ENCODE assay signal across 12 cellular contexts in the genomic region with DNA sequence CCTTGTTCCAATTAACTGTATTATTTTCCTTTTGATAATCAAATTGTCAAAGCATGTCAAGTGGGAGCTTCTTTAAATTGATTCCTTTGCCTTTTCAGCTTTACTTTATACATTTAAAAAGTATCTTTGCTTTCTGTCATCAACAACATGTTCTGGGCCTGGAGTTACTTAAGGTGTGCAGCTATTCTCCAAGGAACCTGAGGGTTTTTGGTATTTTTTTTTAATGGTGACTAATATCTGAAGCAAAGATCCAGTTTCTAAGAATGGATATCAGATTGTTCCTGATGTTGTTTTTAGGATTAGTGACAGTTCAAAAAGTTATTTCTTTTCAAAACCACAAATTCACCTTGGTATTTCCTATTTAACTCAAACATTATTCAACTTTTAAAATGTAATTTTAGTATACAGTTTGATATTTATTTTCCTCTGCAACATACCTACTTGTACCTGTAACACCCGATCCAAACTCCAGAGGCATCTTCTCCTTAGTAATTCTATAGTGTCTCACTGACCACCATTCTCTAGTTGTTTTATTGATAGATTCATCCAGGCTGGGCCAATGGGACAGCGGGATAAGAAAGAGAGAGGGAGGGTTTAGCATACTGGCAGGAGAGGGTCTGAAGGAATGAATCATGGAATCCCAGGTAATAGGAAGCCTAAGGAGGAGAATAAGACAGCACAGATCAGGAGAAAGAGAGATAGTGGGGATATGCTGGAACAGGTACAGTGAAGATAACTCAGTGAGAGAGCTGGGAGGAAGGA. TPM values are rescaled to one million over a fixed set of nuclear protein-coding genes. Genes with fewer than 3 reads are reported as not detected.
DNase-seq lines count a peak whose midpoint lies in the region; ATAC-seq and TF ChIP-seq lines count a peak whose summit lies in the region.
"Had no signal": no experiment of that assay in that cellular context is flagged by ENCODE, and none has a peak within 500 bp of the region (broad histone marks: within the 10 kb centered on the region; RNA-seq: fewer than 3 reads in every experiment).

No MANE protein-coding gene starts in this region.

- H3K27ac Mint-ChIP-seq in endodermal cell (peak overlapping the region; percentile 69), osteocyte (ENCODE audit: unreplicated experiment) (peak overlapping the region; percentile 83)

- H3K36me3 ChIP-seq in RWPE2 (ENCODE audit: low read depth): peaks cover 2% of the 10 kb centered on the region
- no peaks in the 10 kb centered on the region for H3K36me3 ChIP-seq in endodermal cell (ENCODE audit: control insufficient read depth, insufficient read depth, low read length)

- DNase-seq in activated T-cell treated with anti-CD3 and anti-CD28 coated beads, Interleukin-2, amount 50 U/mL, for 4 hours: no peak
- DNase-seq in activated T-cell treated with anti-CD3 and anti-CD28 coated beads for 4 hours (no peak), RWPE2 (ENCODE audit: low spot score) (no peak), endodermal cell (no peak), osteocyte (ENCODE audit: extremely low spot score, unreplicated experiment) (no peak), foreskin fibroblast (no peak), HEK293T (ENCODE audit: extremely low spot score) (no peak), NOMO-1 treated with DMSO at 0.1 percent for 48 hours (lab: John Stamatoyannopoulos, UW; ENCODE audit: unreplicated experiment) (no peak)
- DNase-seq: activated gamma-delta T cell; DMS79 treated with DMSO at 0.1 percent for 48 hours; NCI-H1048; stimulated activated CD4-positive, alpha-beta T cell treated with anti-CD3 and anti-CD28 coated beads, Interleukin-4, amount 100 ng/mL, for 1 hour had no signal

- H3K9me3 ChIP-seq in RWPE2 (ENCODE audit: severe bottlenecking): no peaks in the 10 kb centered on the region
- no peaks in the 10 kb centered on the region for H3K9me3 ChIP-seq in endodermal cell (ENCODE audit: control insufficient read depth, low read length)

- TF ChIP-seq CTCF in RWPE2 (IDR thresholded peaks at IDR 0.05; ENCODE audit: poor library complexity, severe bottlenecking) (no peak), endodermal cell (conservative IDR thresholded peaks at IDR 0.05) (no peak), osteocyte (IDR thresholded peaks at IDR 0.05) (no peak), foreskin fibroblast (IDR thresholded peaks at IDR 0.05; ENCODE audit: low read depth, low read length) (no peak)

- no peaks in the 10 kb centered on the region for H3K27me3 ChIP-seq in RWPE2 (ENCODE audit: insufficient read depth, poor library complexity, severe bottlenecking)
- H3K27me3 ChIP-seq in endodermal cell (ENCODE audit: control insufficient read depth, insufficient read depth, low read length, poor library complexity, severe bottlenecking): peaks cover 14% of the 10 kb centered on the region

- no peak for ATAC-seq in activated T-cell treated with anti-CD3 and anti-CD28 coated beads, Interleukin-2, amount 50 U/mL, for 4 hours
- ATAC-seq in RWPE2 (ENCODE audit: low read depth): peak; percentile 25

- no peaks in the 10 kb centered on the region for H3K36me3 Mint-ChIP-seq in activated T-cell treated with anti-CD3 and anti-CD28 coated beads, Interleukin-2, amount 50 U/mL, for 4 hours (ENCODE audit: insufficient read depth)
- H3K36me3 Mint-ChIP-seq in endodermal cell (ENCODE audit: low read depth) (peaks cover under 1% of the 10 kb centered on the region), osteocyte (ENCODE audit: unreplicated experiment) (no peaks in the 10 kb centered on the region)

- no peak overlapping the region for H3K4me3 ChIP-seq in RWPE2 (ENCODE audit: severe bottlenecking)
- H3K4me3 ChIP-seq in endodermal cell (ENCODE audit: low read length): no peak overlapping the region
- H3K4me3 ChIP-seq in foreskin fibroblast (ENCODE audit: low read depth in 1 of 2, low read length in 2 of 2): no peak overlapping the region

- H3K4me3 Mint-ChIP-seq in activated T-cell treated with anti-CD3 and anti-CD28 coated beads, Interleukin-2, amount 50 U/mL, for 4 hours: peak overlapping the region; percentile 33
- H3K4me3 Mint-ChIP-seq in endodermal cell (no peak overlapping the region), osteocyte (ENCODE audit: unreplicated experiment) (no peak overlapping the region)

- 84% methylated on average over 2 of the region's 2 CpGs; no CpG with 5 or more reads in 1 of the 2 experiments for WGBS in endodermal cell (ENCODE audit: insufficient coverage in 1 of 2, insufficient read length in 1 of 2), 2 experiments

- CTCF ChIA-PET in HEK293T (lab: Yijun Ruan, JAX): interaction anchor here (1.5 kb wide), 1 partner anchor 61 kb away, joined by 8 read pairs; no protein-coding TSS in a partner anchor

- H3K4me1 ChIP-seq in RWPE2 (ENCODE audit: insufficient read depth, poor library complexity, severe bottlenecking): peaks cover 34% of the 10 kb centered on the region
- H3K4me1 ChIP-seq in endodermal cell (ENCODE audit: control insufficient read depth, insufficient read depth, low read length): no peaks in the 10 kb centered on the region

- POLR2A ChIA-PET in HEK293T (lab: Yijun Ruan, JAX): no interaction called here

- no peak overlapping the region for H3K9ac ChIP-seq in endodermal cell (ENCODE audit: extremely low read depth, low read length, poor library complexity, severe bottlenecking)

- H3K27me3 Mint-ChIP-seq in activated T-cell treated with anti-CD3 and anti-CD28 coated beads, Interleukin-2, amount 50 U/mL, for 4 hours (ENCODE audit: low read depth): no peaks in the 10 kb centered on the region
- peaks cover 6% of the 10 kb centered on the region for H3K27me3 Mint-ChIP-seq in endodermal cell (ENCODE audit: insufficient read depth)
- no peaks in the 10 kb centered on the region for H3K27me3 Mint-ChIP-seq in osteocyte (ENCODE audit: unreplicated experiment)

- peak overlapping the region; percentile 72 for H3K27ac ChIP-seq in RWPE2 (ENCODE audit: poor library complexity, severe bottlenecking)
- H3K27ac ChIP-seq in endodermal cell (ENCODE audit: low read depth, low read length): no peak overlapping the region

- no peaks in the 10 kb centered on the region for H3K9me3 Mint-ChIP-seq in activated T-cell treated with anti-CD3 and anti-CD28 coated beads, Interleukin-2, amount 50 U/mL, for 4 hours
- H3K9me3 Mint-ChIP-seq in endodermal cell: no peaks in the 10 kb centered on the region
- H3K9me3 Mint-ChIP-seq in osteocyte (ENCODE audit: unreplicated experiment): peaks cover 4% of the 10 kb centered on the region

- H3K4me1 Mint-ChIP-seq in activated T-cell treated with anti-CD3 and anti-CD28 coated beads, Interleukin-2, amount 50 U/mL, for 4 hours (ENCODE audit: low read depth): peaks cover 40% of the 10 kb centered on the region
- H3K4me1 Mint-ChIP-seq in endodermal cell (peaks cover 19% of the 10 kb centered on the region), osteocyte (ENCODE audit: unreplicated experiment) (peaks cover 29% of the 10 kb centered on the region)

TF ChIP-seq in HEK293T, 16 proteins besides CTCF, POLR2A, EP300 and RAD21:
- TF ChIP-seq LEF1 (IDR thresholded peaks at IDR 0.05; ENCODE audit: borderline replicate concordance): no peak
- TF ChIP-seq ARNT (IDR thresholded peaks at IDR 0.05): no peak
- TF ChIP-seq, protein P1, sequence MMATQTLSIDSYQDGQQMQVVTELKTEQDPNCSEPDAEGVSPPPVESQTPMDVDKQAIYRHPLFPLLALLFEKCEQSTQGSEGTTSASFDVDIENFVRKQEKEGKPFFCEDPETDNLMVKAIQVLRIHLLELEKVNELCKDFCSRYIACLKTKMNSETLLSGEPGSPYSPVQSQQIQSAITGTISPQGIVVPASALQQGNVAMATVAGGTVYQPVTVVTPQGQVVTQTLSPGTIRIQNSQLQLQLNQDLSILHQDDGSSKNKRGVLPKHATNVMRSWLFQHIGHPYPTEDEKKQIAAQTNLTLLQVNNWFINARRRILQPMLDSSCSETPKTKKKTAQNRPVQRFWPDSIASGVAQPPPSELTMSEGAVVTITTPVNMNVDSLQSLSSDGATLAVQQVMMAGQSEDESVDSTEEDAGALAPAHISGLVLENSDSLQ (IDR thresholded peaks at IDR 0.05): no peak
- no peak for TF ChIP-seq FOXK2 (IDR thresholded peaks at IDR 0.05)
- TF ChIP-seq ZNF384 (IDR thresholded peaks at IDR 0.05): no peak
- no peak for TF ChIP-seq NFRKB (IDR thresholded peaks at IDR 0.05)

RNA-seq across cellular contexts. Expression of gene CBLN3, which starts 3.1 kb away (rescaled TPM):
- 1 to 10 TPM; 3.1 to 5.6 (median 3.6) TPM for total RNA-seq in activated T-cell treated with anti-CD3 and anti-CD28 coated beads, Interleukin-2, amount 50 U/mL, for 4 hours
- 1 to 10 TPM; 2.1 to 2.4 TPM for total RNA-seq in endodermal cell
- polyA plus RNA-seq in endodermal cell (2013, experiment 1 of 2): 0.46 TPM
- 0.83 TPM for polyA plus RNA-seq in endodermal cell (2013, experiment 2 of 2)
- 5.5 and 6.1 TPM in 2 replicates for total RNA-seq in osteocyte

RNA-seq across cellular contexts. Expression of gene KHNYN, which starts 3.4 kb away (rescaled TPM):
- 10 to 100 TPM; 53.2 to 65.1 (median 56.5) TPM for total RNA-seq in activated T-cell treated with anti-CD3 and anti-CD28 coated beads, Interleukin-2, amount 50 U/mL, for 4 hours
- 10 to 100 TPM; 46.2 to 46.6 TPM for total RNA-seq in endodermal cell
- polyA plus RNA-seq in endodermal cell (2013, experiment 1 of 2): 34.2 TPM
- polyA plus RNA-seq in endodermal cell (2013, experiment 2 of 2): 29.1 TPM
- total RNA-seq in osteocyte: 59.9 and 60.9 TPM in 2 replicates

RNA-seq across cellular contexts. Expression of gene SDR39U1, which starts 16.2 kb away (rescaled TPM):
- total RNA-seq in activated T-cell treated with anti-CD3 and anti-CD28 coated beads, Interleukin-2, amount 50 U/mL, for 4 hours: 10 to 100 TPM; 52.6 to 59.9 (median 59.4) TPM
- total RNA-seq in endodermal cell: 10 to 100 TPM; 40.4 to 41.3 TPM
- polyA plus RNA-seq in endodermal cell (2013, experiment 1 of 2): 72.3 TPM
- 58.7 TPM for polyA plus RNA-seq in endodermal cell (2013, experiment 2 of 2)
- total RNA-seq in osteocyte: 53.9 and 54.6 TPM in 2 replicates

RNA-seq across cellular contexts. Expression of gene NYNRIN, which starts 27.5 kb away (rescaled TPM):
- total RNA-seq in activated T-cell treated with anti-CD3 and anti-CD28 coated beads, Interleukin-2, amount 50 U/mL, for 4 hours: under 1 TPM in 2 of 3 donors, not detected in 1; 0.03 to 0.05 TPM
- 10 to 100 TPM; 19.5 to 19.7 TPM for total RNA-seq in endodermal cell
- polyA plus RNA-seq in endodermal cell (2013, experiment 1 of 2): 26.5 TPM
- 26.2 TPM for polyA plus RNA-seq in endodermal cell (2013, experiment 2 of 2)
- 39.6 and 40.2 TPM in 2 replicates for total RNA-seq in osteocyte

RNA-seq across cellular contexts. Expression of gene NFATC4, which starts 58.3 kb away (rescaled TPM):
- total RNA-seq in activated T-cell treated with anti-CD3 and anti-CD28 coated beads, Interleukin-2, amount 50 U/mL, for 4 hours: under 1 TPM; 0.13 to 0.38 (median 0.32) TPM
- 10 to 100 TPM; 24.8 to 34.1 TPM for total RNA-seq in endodermal cell
- polyA plus RNA-seq in endodermal cell (2013, experiment 1 of 2): 90.1 TPM
- polyA plus RNA-seq in endodermal cell (2013, experiment 2 of 2): 70.2 TPM
- 197 and 223 TPM in 2 replicates for total RNA-seq in osteocyte
